1 cellular context compared by ENCODE assay signal in the genomic region with DNA sequence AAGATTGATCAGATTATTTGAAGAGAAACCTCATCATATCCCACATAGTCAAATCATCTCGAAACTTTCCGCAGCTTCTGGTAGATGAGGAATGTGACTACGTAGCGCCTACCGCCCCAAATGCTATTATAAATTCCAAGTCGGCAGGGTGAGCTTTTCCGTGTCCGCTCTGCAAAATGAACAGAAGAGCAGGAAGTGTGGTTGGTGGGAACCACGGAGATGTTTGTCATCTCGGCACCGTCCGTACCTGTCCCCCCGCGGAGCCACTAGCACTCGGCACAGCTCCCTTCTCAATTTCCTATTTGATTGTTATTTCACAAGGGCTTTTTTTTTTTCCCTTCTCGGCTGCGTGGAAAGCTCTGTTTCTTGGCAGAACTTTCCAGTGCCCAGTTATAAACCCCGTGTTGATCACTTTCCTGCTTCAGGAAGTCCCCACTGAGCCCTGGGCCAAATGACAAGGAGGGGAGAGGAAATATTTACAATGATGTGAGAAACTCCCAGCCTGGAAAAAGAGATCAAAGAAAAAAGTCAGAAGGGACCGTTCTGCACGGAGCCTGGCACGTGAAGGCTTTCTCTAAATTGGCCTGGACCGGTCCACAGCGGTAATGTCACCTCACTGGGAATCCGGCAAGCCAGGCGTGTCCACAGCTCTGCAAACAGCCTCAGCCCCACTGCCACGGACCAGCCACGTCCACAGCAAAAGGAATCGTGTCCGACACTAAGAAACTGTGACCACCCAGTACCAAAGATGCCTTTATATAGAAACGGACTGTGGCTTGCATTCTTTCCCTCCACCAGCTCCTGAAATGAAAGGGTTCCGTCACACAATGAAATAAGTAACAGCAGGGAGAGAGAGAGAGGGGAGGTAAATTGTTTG.
TF ChIP-seq lines count a peak whose summit lies in the region.

No MANE protein-coding gene starts in this region.

TF ChIP-seq in IMR-90, 13 proteins besides CTCF, POLR2A, EP300 and RAD21 (continued from another document):
- TF ChIP-seq, protein P1, sequence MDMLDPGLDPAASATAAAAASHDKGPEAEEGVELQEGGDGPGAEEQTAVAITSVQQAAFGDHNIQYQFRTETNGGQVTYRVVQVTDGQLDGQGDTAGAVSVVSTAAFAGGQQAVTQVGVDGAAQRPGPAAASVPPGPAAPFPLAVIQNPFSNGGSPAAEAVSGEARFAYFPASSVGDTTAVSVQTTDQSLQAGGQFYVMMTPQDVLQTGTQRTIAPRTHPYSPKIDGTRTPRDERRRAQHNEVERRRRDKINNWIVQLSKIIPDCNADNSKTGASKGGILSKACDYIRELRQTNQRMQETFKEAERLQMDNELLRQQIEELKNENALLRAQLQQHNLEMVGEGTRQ (IDR thresholded peaks at IDR 0.05; ENCODE audit: low read depth, low read length) = no peak
